ENCODE assay signal across 9 cellular contexts in genomic region chr17:998111-998510, GRCh38. TPM values are rescaled to one million over a fixed set of nuclear protein-coding genes. Genes with fewer than 3 reads are reported as not detected.
A peak's percentile ranks its signal among the peaks of the same experiment; 100 is the strongest.
DNase-seq lines count a peak whose midpoint lies in the region; ATAC-seq and TF ChIP-seq lines count a peak whose summit lies in the region.
"Had no signal": no experiment of that assay in that cellular context is flagged by ENCODE, and none has a peak within 500 bp of the region (broad histone marks: within the 10 kb centered on the region; RNA-seq: fewer than 3 reads in every experiment).

No MANE protein-coding gene starts in this region.

- peak overlapping the region; percentile 90 to 100 (median 98) for H3K4me3 ChIP-seq in BLaER1 treated with 17β-estradiol and CSF1 and Interleukin-3, amounts not matched to agents 10 nM and 100 nM
- H3K4me3 ChIP-seq in Jurkat, Clone E6-1 (ENCODE audit: low read length): peak overlapping the region; percentile 81
- H3K4me3 ChIP-seq in mammary epithelial cell (replicated peaks in 1 of 3; ENCODE audit: insufficient read depth in 1 of 3, low read depth in 2 of 3, low read length in 3 of 3): peak overlapping the region; percentile 85 to 100 (median 87)

- CTCF ChIA-PET in mammary epithelial cell (lab: Charles Lee; ENCODE audit: low non-redundant PET): no interaction called here

- ATAC-seq in naive B cell (ENCODE audit: low read depth in 2 of 2): no peak
- ATAC-seq in HG03521 (IDR thresholded peaks at IDR 0.05; ENCODE audit: unreplicated experiment): no peak

- peaks cover 17 to 25% (median 22%) of the 10 kb centered on the region in 3 donors for H3K4me1 Mint-ChIP-seq in naive B cell

- peaks cover 15 to 30% (median 24%) of the 10 kb centered on the region in 10 experiments for H3K4me1 ChIP-seq in BLaER1 treated with 17β-estradiol and CSF1 and Interleukin-3, amounts not matched to agents 10 nM and 100 nM
- peaks cover 29% of the 10 kb centered on the region for H3K4me1 ChIP-seq in mammary epithelial cell (ENCODE audit: insufficient read depth, low read length)

- peaks cover 0 to 14% (median 0%) of the 10 kb centered on the region in 11 experiments; a peak in 3 of 22 replicates for H3K9me3 ChIP-seq in BLaER1 treated with 17β-estradiol and CSF1 and Interleukin-3, amounts not matched to agents 10 nM and 100 nM (replicated peaks in 1 of 11)
- no peaks in the 10 kb centered on the region for H3K9me3 ChIP-seq in mammary epithelial cell (replicated peaks; ENCODE audit: insufficient read depth, low read length)

- peak overlapping the region in 3 of 11 experiments; percentile 90 to 99 (median 97); a peak in 3 of 22 replicates for H3K27ac ChIP-seq in BLaER1 treated with 17β-estradiol and CSF1 and Interleukin-3, amounts not matched to agents 10 nM and 100 nM
- H3K27ac ChIP-seq in mammary epithelial cell (ENCODE audit: insufficient read depth, low read depth, low read length): no peak overlapping the region

- peak overlapping the region; percentile 74 to 99 (median 98) for H3K4me3 Mint-ChIP-seq in naive B cell

- H3K9ac ChIP-seq in BLaER1 treated with 17β-estradiol and CSF1 and Interleukin-3, amounts not matched to agents 10 nM and 100 nM: peak overlapping the region; percentile 87 to 98 (median 94); a peak in 21 of 22 replicates
- H3K9ac ChIP-seq in mammary epithelial cell (ENCODE audit: insufficient read depth, low read length): peak overlapping the region; percentile 98

- H3K27me3 Mint-ChIP-seq in naive B cell: no peaks in the 10 kb centered on the region

- intact Hi-C loops in mammary epithelial cell (cut with micrococcal nuclease): loop anchor here (5.0 kb wide), 4 partner anchors 216 to 606 kb away; partner anchors contain the start of genes GLOD4 and MRM3

- H3K9me3 Mint-ChIP-seq in naive B cell: peaks cover 5 to 19% (median 9%) of the 10 kb centered on the region in 7 donors

- peaks cover 38 to 47% (median 39%) of the 10 kb centered on the region in 11 experiments for H3K36me3 ChIP-seq in BLaER1 treated with 17β-estradiol and CSF1 and Interleukin-3, amounts not matched to agents 10 nM and 100 nM
- H3K36me3 ChIP-seq in mammary epithelial cell (ENCODE audit: insufficient read depth, low read length): peaks cover 18% of the 10 kb centered on the region

- BruUV-seq in mammary epithelial cell (replicated peaks; lab: Mats Ljungman, UMichigan): no TSS peak

- WGBS in mammary epithelial cell (ENCODE audit: low coverage, missing lambda C conversion rate): 0% methylated on average over 2 of the region's 2 CpGs

- no peaks in the 10 kb centered on the region for H3K27me3 ChIP-seq in BLaER1 treated with 17β-estradiol and CSF1 and Interleukin-3, amounts not matched to agents 10 nM and 100 nM
- no peaks in the 10 kb centered on the region for H3K27me3 ChIP-seq in mammary epithelial cell (ENCODE audit: insufficient read depth, low read length)

- H3K27ac Mint-ChIP-seq in naive B cell: peak overlapping the region in 5 of 6 donors; percentile 45 to 95 (median 64)

- TF ChIP-seq CTCF in mammary epithelial cell (conservative IDR thresholded peaks at IDR 0.05 in 1 of 2, IDR thresholded peaks at IDR 0.05 in 1 of 2; ENCODE audit: extremely low read depth in 1 of 2, insufficient read depth in 1 of 2, low read depth in 1 of 2, low read length in 2 of 2): no peak

- DNase-seq in Jurkat, Clone E6-1 (ENCODE audit: low read depth, low spot score): no peak
- DNase-seq in mammary epithelial cell (no peak), naive B cell (no peak), NCI-H2227 (lab: John Stamatoyannopoulos, UW; ENCODE audit: unreplicated experiment) (no peak), CD1c-positive myeloid dendritic cell (ENCODE audit: extremely low spot score) (no peak)
- no peak for DNase-seq in activated effector memory CD4-positive, alpha-beta T cell treated with anti-CD3 and anti-CD28 coated beads, Interleukin-2, amount 50 U/mL, for 16 hours
- DNase-seq: caudate nucleus had no signal

- H3K4me2 ChIP-seq in BLaER1 treated with 17β-estradiol and CSF1 and Interleukin-3, amounts not matched to agents 10 nM and 100 nM: peak overlapping the region; percentile 78 to 98 (median 92)
- peak overlapping the region; percentile 97 for H3K4me2 ChIP-seq in mammary epithelial cell (ENCODE audit: insufficient read depth, low read depth, low read length)

- dilution Hi-C loops in mammary epithelial cell (cut with HindIII; ENCODE audit: low sequenced_read_pairs): no loop called here

- in situ Hi-C loops in mammary epithelial cell (cut with MboI; ENCODE audit: low sequenced_read_pairs in 2 of 2): no loop called here

- H3K36me3 Mint-ChIP-seq in naive B cell: peaks cover 9 to 22% of the 10 kb centered on the region in 2 donors

- H3K79me2 ChIP-seq in mammary epithelial cell (ENCODE audit: insufficient read depth, low read length): peaks cover 51% of the 10 kb centered on the region

- peaks cover 22 to 60% (median 51%) of the 10 kb centered on the region in 11 experiments; a peak in 20 of 22 replicates for H4K20me1 ChIP-seq in BLaER1 treated with 17β-estradiol and CSF1 and Interleukin-3, amounts not matched to agents 10 nM and 100 nM
- no peaks in the 10 kb centered on the region for H4K20me1 ChIP-seq in mammary epithelial cell (ENCODE audit: insufficient read depth, low read length)

- no peak overlapping the region for H2AFZ ChIP-seq in mammary epithelial cell (ENCODE audit: low read depth, low read length)

RNA-seq across cellular contexts. Expression of gene TIMM22, which starts 1.2 kb away (rescaled TPM):
- polyA plus RNA-seq in Jurkat, Clone E6-1 (2012; ENCODE audit: insufficient read depth, insufficient read length): 14.5 TPM
- 10 to 100 TPM; 14.3 to 17.2 TPM for total RNA-seq in mammary epithelial cell
- 17.8 TPM for polyA plus RNA-seq in mammary epithelial cell
- polyA minus RNA-seq in mammary epithelial cell: 20.6 TPM
- polyA plus RNA-seq in naive B cell (ENCODE audit: low read depth in 6 of 6): 10 to 100 TPM; 20.9 to 24.0 (median 22.7) TPM

RNA-seq across cellular contexts. Expression of gene NXN, which starts 18.5 kb away (rescaled TPM):
- 13.4 TPM for polyA plus RNA-seq in Jurkat, Clone E6-1 (2012; ENCODE audit: insufficient read depth, insufficient read length)
- total RNA-seq in mammary epithelial cell: 100 to 1,000 TPM; 126 to 128 TPM
- polyA plus RNA-seq in mammary epithelial cell: 87.8 TPM
- polyA minus RNA-seq in mammary epithelial cell: 188 TPM
- polyA plus RNA-seq in naive B cell (ENCODE audit: low read depth in 6 of 6): under 1 TPM in 2 of 6 donors, not detected in 4; 0.36 to 0.40 TPM

Comparison
In these comparisons a context has a peak if more than half of its experiments do, and no peak if none do; other contexts are left out.
1. RNA of gene NXN, which starts 18.5 kb away (polyA plus RNA-seq): 87.8 TPM in mammary epithelial cell (single experiment); 0.36 to 0.40 TPM in naive B cell; every median in the first group is over 10 times any median in the second.
2. Peak in every context shown above with its lines, with median percentiles within 50 percentile points of each other: H3K4me3 ChIP-seq.